9 cellular contexts compared by ENCODE assay signal in the genomic region with DNA sequence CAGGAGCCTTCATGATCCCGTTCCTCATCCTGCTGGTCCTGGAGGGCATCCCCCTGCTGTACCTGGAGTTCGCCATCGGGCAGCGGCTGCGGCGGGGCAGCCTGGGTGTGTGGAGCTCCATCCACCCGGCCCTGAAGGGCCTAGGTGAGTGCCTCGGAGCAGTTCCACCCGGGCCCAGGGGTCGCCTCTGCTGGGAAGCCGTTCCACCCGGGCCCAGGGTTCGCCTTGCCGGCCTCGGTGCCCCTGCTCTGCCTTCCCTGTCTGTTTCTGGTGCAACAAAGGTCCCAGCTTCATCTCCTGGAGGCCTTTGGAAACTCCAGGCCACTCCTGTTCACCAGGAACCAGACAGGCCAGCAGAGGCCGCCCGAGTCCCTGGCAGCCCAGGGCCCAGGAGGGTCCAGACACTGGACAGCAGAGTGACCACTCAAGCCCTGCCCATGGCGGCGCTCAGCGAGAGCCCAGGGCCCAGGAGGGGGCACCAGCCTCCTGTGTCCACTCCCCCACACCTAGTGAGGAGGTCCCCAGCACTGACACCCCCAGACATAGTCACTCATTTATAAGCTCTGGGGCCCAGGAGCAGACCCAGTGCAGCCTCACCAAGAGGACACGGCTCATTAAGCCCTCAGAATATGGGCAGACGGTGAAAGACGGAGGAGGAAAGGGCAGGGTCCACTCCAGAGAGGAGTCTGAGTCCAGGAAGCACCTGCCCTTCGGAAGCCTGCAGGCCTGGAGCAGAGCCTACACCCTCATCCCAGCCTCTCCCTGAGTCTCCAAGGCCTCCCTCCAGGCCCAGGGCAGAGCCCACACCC. TPM values are rescaled to one million over a fixed set of nuclear protein-coding genes. Genes with fewer than 3 reads are reported as not detected.
DNase-seq lines count a peak whose midpoint lies in the region; ATAC-seq and TF ChIP-seq lines count a peak whose summit lies in the region.
"Had no signal": no experiment of that assay in that cellular context is flagged by ENCODE, and none has a peak within 500 bp of the region (broad histone marks: within the 10 kb centered on the region; RNA-seq: fewer than 3 reads in every experiment).

No MANE protein-coding gene starts in this region.

- CTCF ChIA-PET in BJ (lab: Yijun Ruan, JAX) (interaction anchor here (0.8 to 1.9 kb wide), 5 partner anchors 272 to 444 kb away, joined by 3 to 14 read pairs (median 4); no protein-coding TSS in a partner anchor), WTC11 (lab: Charles Lee) (interaction anchor here (1.0 to 1.4 kb wide), 4 partner anchors 26 to 200 kb away, joined by 3 to 4 read pairs (median 3); no protein-coding TSS in a partner anchor)

- no peak overlapping the region for H3K9ac ChIP-seq in liver (ENCODE audit: low read depth in 1 of 2, low read length in 2 of 2)

- H3K27me3 ChIP-seq in BJ (ENCODE audit: control insufficient read depth, insufficient read depth, low read length) = peaks cover 1% of the 10 kb centered on the region
- no peaks in the 10 kb centered on the region for H3K27me3 ChIP-seq in liver (ENCODE audit: control insufficient read depth in 4 of 4, insufficient read depth in 4 of 4, low read length in 3 of 4)

- no peaks in the 10 kb centered on the region for H3K9me3 Mint-ChIP-seq in WTC11
- H3K9me3 Mint-ChIP-seq in activated naive CD8-positive, alpha-beta T cell treated with anti-CD3 and anti-CD28 coated beads for 36 hours = no peaks in the 10 kb centered on the region
- no peaks in the 10 kb centered on the region for H3K9me3 Mint-ChIP-seq in T-helper 2 cell treated with Interferon-gamma antibody and Interleukin-4, amounts not matched to agents 5 μg/mL and 100 μg/mL, for 36 hours

- no peaks in the 10 kb centered on the region; the same call in 1 of the 2 replicates for H3K27me3 Mint-ChIP-seq in WTC11 (ENCODE audit: low read depth)
- peaks cover 6% of the 10 kb centered on the region for H3K27me3 Mint-ChIP-seq in activated naive CD8-positive, alpha-beta T cell treated with anti-CD3 and anti-CD28 coated beads for 36 hours
- no peaks in the 10 kb centered on the region for H3K27me3 Mint-ChIP-seq in T-helper 2 cell treated with Interferon-gamma antibody and Interleukin-4, amounts not matched to agents 5 μg/mL and 100 μg/mL, for 36 hours (ENCODE audit: low read depth)

- DNase-seq in BJ (ENCODE audit: low read depth) (no peak), HT-29 (ENCODE audit: low spot score) (peak; percentile 79), WTC11 (ENCODE audit: low spot score) (peak; percentile 18), D341Med (ENCODE audit: low spot score) (no peak), Ammon's horn (ENCODE audit: low spot score) (no peak)
- no peak for DNase-seq in activated naive CD8-positive, alpha-beta T cell treated with anti-CD3 and anti-CD28 coated beads for 36 hours
- DNase-seq in T-helper 2 cell treated with Interferon-gamma antibody and Interleukin-4, amounts not matched to agents 5 μg/mL and 100 μg/mL, for 36 hours (ENCODE audit: low spot score) = no peak

- H3K36me3 Mint-ChIP-seq in WTC11 = no peaks in the 10 kb centered on the region
- H3K36me3 Mint-ChIP-seq in activated naive CD8-positive, alpha-beta T cell treated with anti-CD3 and anti-CD28 coated beads for 36 hours = no peaks in the 10 kb centered on the region
- H3K36me3 Mint-ChIP-seq in T-helper 2 cell treated with Interferon-gamma antibody and Interleukin-4, amounts not matched to agents 5 μg/mL and 100 μg/mL, for 36 hours (ENCODE audit: low read depth) = no peaks in the 10 kb centered on the region

- no peak overlapping the region for H3K4me3 Mint-ChIP-seq in WTC11
- H3K4me3 Mint-ChIP-seq in activated naive CD8-positive, alpha-beta T cell treated with anti-CD3 and anti-CD28 coated beads for 36 hours = no peak overlapping the region
- no peak overlapping the region for H3K4me3 Mint-ChIP-seq in T-helper 2 cell treated with Interferon-gamma antibody and Interleukin-4, amounts not matched to agents 5 μg/mL and 100 μg/mL, for 36 hours

- TF ChIP-seq RAD21 in liver (IDR thresholded peaks at IDR 0.05) = peak in 1 of 2 donors; percentile 76

- H3K36me3 ChIP-seq in BJ (ENCODE audit: control insufficient read depth, insufficient read depth, low read length) (no peaks in the 10 kb centered on the region), liver (ENCODE audit: control insufficient read depth in 4 of 4, insufficient read depth in 3 of 4, low read depth in 1 of 4, low read length in 3 of 4) (no peaks in the 10 kb centered on the region)

- 81% methylated on average over 24 of the region's 24 CpGs for WGBS in liver

- no peak for ATAC-seq in WTC11

- H3K9me3 ChIP-seq in liver (ENCODE audit: control insufficient read depth in 4 of 4, low read length in 3 of 4) = no peaks in the 10 kb centered on the region

- peaks cover 7% of the 10 kb centered on the region; the same call in 1 of the 2 replicates for H3K4me1 Mint-ChIP-seq in WTC11
- no peaks in the 10 kb centered on the region for H3K4me1 Mint-ChIP-seq in activated naive CD8-positive, alpha-beta T cell treated with anti-CD3 and anti-CD28 coated beads for 36 hours
- no peaks in the 10 kb centered on the region for H3K4me1 Mint-ChIP-seq in T-helper 2 cell treated with Interferon-gamma antibody and Interleukin-4, amounts not matched to agents 5 μg/mL and 100 μg/mL, for 36 hours (ENCODE audit: low read depth)

- H3K4me1 ChIP-seq in liver (ENCODE audit: control insufficient read depth in 4 of 4, insufficient read depth in 4 of 4, low read length in 3 of 4) = peaks cover 0 to 10% (median 4%) of the 10 kb centered on the region in 4 donors

- POLR2A ChIA-PET in BJ (lab: Charles Lee) (interaction anchor here (0.5 kb wide), 1 partner anchor 429 kb away, joined by 3 read pairs; no protein-coding TSS in a partner anchor), WTC11 (lab: Charles Lee) (no interaction called here)

- no peak overlapping the region for H3K27ac ChIP-seq in liver (ENCODE audit: low read depth in 1 of 2, low read length in 2 of 2)

- TF ChIP-seq CTCF in BJ (IDR thresholded peaks at IDR 0.05; ENCODE audit: insufficient read depth, low read depth, low read length) (peak; percentile 64), WTC11 (IDR thresholded peaks at IDR 0.05) (no peak), liver (IDR thresholded peaks at IDR 0.05; ENCODE audit: low read depth, low read length, missing input control) (peak; percentile 14)

- no peak overlapping the region for H3K4me3 ChIP-seq in BJ (ENCODE audit: low read depth, low read length)
- no peak overlapping the region for H3K4me3 ChIP-seq in liver (ENCODE audit: low read depth in 1 of 3, low read length in 3 of 3)

- H3K27ac Mint-ChIP-seq in WTC11 = no peak overlapping the region
- H3K27ac Mint-ChIP-seq in activated naive CD8-positive, alpha-beta T cell treated with anti-CD3 and anti-CD28 coated beads for 36 hours = no peak overlapping the region
- H3K27ac Mint-ChIP-seq in T-helper 2 cell treated with Interferon-gamma antibody and Interleukin-4, amounts not matched to agents 5 μg/mL and 100 μg/mL, for 36 hours = no peak overlapping the region

TF ChIP-seq in WTC11, 78 proteins besides CTCF, POLR2A, EP300 and RAD21 (continues in another document):
- no peak for TF ChIP-seq TEAD4 (CRISPR knock-in tag; IDR thresholded peaks at IDR 0.05)
- TF ChIP-seq NR1H2 (CRISPR knock-in tag; IDR thresholded peaks at IDR 0.05) = no peak

TF ChIP-seq in liver, 16 proteins besides CTCF, POLR2A, EP300 and RAD21 (continues in another document):
- TF ChIP-seq, protein P1, sequence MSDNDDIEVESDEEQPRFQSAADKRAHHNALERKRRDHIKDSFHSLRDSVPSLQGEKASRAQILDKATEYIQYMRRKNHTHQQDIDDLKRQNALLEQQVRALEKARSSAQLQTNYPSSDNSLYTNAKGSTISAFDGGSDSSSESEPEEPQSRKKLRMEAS (IDR thresholded peaks at IDR 0.05) = no peak
- TF ChIP-seq HNF4A (conservative IDR thresholded peaks at IDR 0.05) (no peak), ZBTB33 (IDR thresholded peaks at IDR 0.05) (no peak), NR2F2 (IDR thresholded peaks at IDR 0.05) (no peak), SP1 (IDR thresholded peaks at IDR 0.05) (no peak)
- TF ChIP-seq, protein P2, sequence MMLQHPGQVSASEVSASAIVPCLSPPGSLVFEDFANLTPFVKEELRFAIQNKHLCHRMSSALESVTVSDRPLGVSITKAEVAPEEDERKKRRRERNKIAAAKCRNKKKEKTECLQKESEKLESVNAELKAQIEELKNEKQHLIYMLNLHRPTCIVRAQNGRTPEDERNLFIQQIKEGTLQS (IDR thresholded peaks at IDR 0.05) = no peak

RNA-seq across cellular contexts. Expression of gene SLC6A19, which starts 7.6 kb away (rescaled TPM):
- polyA plus RNA-seq in BJ (2011; rRNA removed) (not detected in 2 replicates), liver (under 1 TPM; 0.17 to 0.31 TPM)
- polyA minus RNA-seq in BJ (2011; rRNA and poly(A)+ RNA removed) = not detected in 2 replicates
- total RNA-seq in HT-29 (2014; rRNA removed; shearing (Covaris generic)) = not detected in 2 replicates
- total RNA-seq in WTC11 (2021) (0.04 to 0.05 TPM in 2 of 3 replicates, not detected in the other), liver (1 to 10 TPM; 1.5 to 4.9 TPM)
- not detected for total RNA-seq in activated naive CD8-positive, alpha-beta T cell treated with anti-CD3 and anti-CD28 coated beads for 36 hours

RNA-seq across cellular contexts. Expression of gene SLC6A18, which starts 16.2 kb away (rescaled TPM):
- polyA plus RNA-seq in BJ (2011; rRNA removed) = not detected in 2 replicates
- polyA minus RNA-seq in BJ (2011; rRNA and poly(A)+ RNA removed) = not detected in 2 replicates
- not detected in 2 replicates for total RNA-seq in HT-29 (2014; rRNA removed; shearing (Covaris generic))
- total RNA-seq in WTC11 (2021) = not detected in 3 replicates
- not detected for total RNA-seq in liver
- not detected for polyA plus RNA-seq in liver
- total RNA-seq in activated naive CD8-positive, alpha-beta T cell treated with anti-CD3 and anti-CD28 coated beads for 36 hours = not detected
- polyA plus RNA-seq: adipose tissue had no signal

Comparison
In these comparisons a context has a peak if more than half of its experiments do, and no peak if none do; other contexts are left out.
1. DNase-seq: peak in HT-29 (single experiment) and WTC11 (single experiment); none in BJ (single experiment), activated naive CD8-positive, alpha-beta T cell treated with anti-CD3 and anti-CD28 coated beads for 36 hours (single experiment), D341Med (single experiment), Ammon's horn (single experiment) and T-helper 2 cell treated with Interferon-gamma antibody and Interleukin-4, amounts not matched to agents 5 μg/mL and 100 μg/mL, for 36 hours (single experiment).